In the genomic region with DNA sequence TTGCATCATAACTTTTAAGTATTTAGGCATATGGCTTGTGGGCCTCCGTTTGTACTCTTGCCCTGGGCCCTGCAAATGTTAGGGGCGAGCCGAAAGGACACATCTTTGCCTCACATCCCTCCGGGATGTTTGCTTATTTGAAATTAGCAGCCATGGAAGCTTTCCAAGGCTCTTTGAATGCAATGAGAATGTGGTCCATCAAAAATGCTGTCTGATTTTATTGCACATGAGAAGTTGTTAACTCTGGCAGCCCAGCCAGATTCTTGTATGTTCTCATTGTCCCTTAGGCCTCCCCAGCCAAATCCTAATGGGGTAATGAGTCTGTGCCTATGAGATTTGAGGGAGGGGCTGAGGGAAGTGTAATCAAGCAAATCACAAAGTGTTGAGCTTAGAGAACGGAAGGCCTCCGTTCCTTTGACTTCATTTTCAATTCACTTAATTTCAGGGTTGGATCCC, we compare ENCODE assay signal across 12 cellular contexts.
A peak's percentile ranks its signal among the peaks of the same experiment; 100 is the strongest.
DNase-seq lines count a peak whose midpoint lies in the region; TF ChIP-seq lines count a peak whose summit lies in the region.
"Had no signal": no experiment of that assay in that cellular context is flagged by ENCODE, and none has a peak within 500 bp of the region (broad histone marks: within the 10 kb centered on the region; RNA-seq: fewer than 3 reads in every experiment).

No MANE protein-coding gene starts in this region.

- H3K79me2 ChIP-seq in H9 (ENCODE audit: insufficient read depth, low read length): no peaks in the 10 kb centered on the region

- no peak overlapping the region for H4K5ac ChIP-seq in H9 (ENCODE audit: insufficient read length, low read depth, low read length)

- TF ChIP-seq CTCF in fibroblast of mammary gland (conservative IDR thresholded peaks at IDR 0.05; ENCODE audit: control insufficient read depth, insufficient read depth, low read depth, low read length) (no peak), adrenal gland (IDR thresholded peaks at IDR 0.05) (no peak), H9 (conservative IDR thresholded peaks at IDR 0.05) (no peak)

- no peak overlapping the region for H4K8ac ChIP-seq in H9 (replicated peaks; ENCODE audit: insufficient read length, low read depth, low read length)

- H3K27me3 Mint-ChIP-seq in H9 (ENCODE audit: low read depth): no peaks in the 10 kb centered on the region
- H3K27me3 Mint-ChIP-seq: activated CD4-positive, alpha-beta memory T cell treated with anti-CD3 and anti-CD28 coated beads, Interleukin-2, amount 10 ng/mL, durations not matched to agents 7 days and 5 days had no signal

- H3K9me3 ChIP-seq in adrenal gland (replicated peaks in 1 of 3) (no peaks in the 10 kb centered on the region), H9 (ENCODE audit: control insufficient read depth, low read depth, low read length) (no peaks in the 10 kb centered on the region)

- H3K9ac ChIP-seq in rectal smooth muscle tissue (ENCODE audit: low read length) (no peak overlapping the region), H9 (ENCODE audit: extremely low read depth, insufficient read length, low read length) (no peak overlapping the region)

- H3K27ac Mint-ChIP-seq in H9: no peak overlapping the region
- H3K27ac Mint-ChIP-seq: activated CD4-positive, alpha-beta memory T cell treated with anti-CD3 and anti-CD28 coated beads, Interleukin-2, amount 10 ng/mL, durations not matched to agents 7 days and 5 days; activated naive CD4-positive, alpha-beta T cell treated with anti-CD3 and anti-CD28 coated beads, Interleukin-2, amount 50 U/mL, for 72 hours had no signal

- H2BK12ac ChIP-seq in H9 (ENCODE audit: insufficient read length, low read depth, low read length): no peak overlapping the region

- no peak for TF ChIP-seq POLR2A in adrenal gland (IDR thresholded peaks at IDR 0.05)

- DNase-seq in Daoy (ENCODE audit: low read depth) (peak; percentile 51), NCI-H1436 (lab: John Stamatoyannopoulos, UW) (peak; percentile 56), fibroblast of mammary gland (ENCODE audit: low read depth) (peak; percentile 52), adrenal gland (no peak), H9 (no peak), T-helper 1 cell (no peak), mesenteric fat pad (ENCODE audit: low spot score) (no peak)
- DNase-seq: activated CD4-positive, alpha-beta memory T cell treated with anti-CD3 and anti-CD28 coated beads, Interleukin-2, amount 10 ng/mL, durations not matched to agents 7 days and 5 days; KG1; SW 1271 had no signal

- H3K23me2 ChIP-seq in H9 (ENCODE audit: insufficient read length, low read depth, low read length, poor library complexity, severe bottlenecking): no peaks in the 10 kb centered on the region

- no peaks in the 10 kb centered on the region for H4K20me1 ChIP-seq in H9 (ENCODE audit: control insufficient read depth, insufficient read depth, insufficient read length)

- WGBS in adrenal gland, 4 donors: 69 to 84% (median 80%) methylated on average over 6 of the region's 6 CpGs
- WGBS in H9 (ENCODE audit: extremely low coverage, insufficient read length, low lambda C conversion rate): no CpG with 5 or more reads among the region's 6 CpGs

- peaks cover 0 to 10% (median 6%) of the 10 kb centered on the region in 3 experiments; a peak in 4 of 7 replicates for H3K36me3 Mint-ChIP-seq in H9 (ENCODE audit: insufficient read depth in 1 of 3, low read depth in 3 of 3)

- H3K36me3 ChIP-seq in rectal smooth muscle tissue (ENCODE audit: control insufficient read depth, insufficient read depth, low read length) (no peaks in the 10 kb centered on the region), adrenal gland (replicated peaks in 1 of 2) (no peaks in the 10 kb centered on the region)

- no peak overlapping the region for H3K56ac ChIP-seq in H9 (ENCODE audit: insufficient read length, low read depth, low read length)

- H2AK5ac ChIP-seq in H9 (ENCODE audit: insufficient read length, low read length): no peak overlapping the region

- no peak overlapping the region for H2BK20ac ChIP-seq in H9 (ENCODE audit: low read depth, low read length, poor library complexity, severe bottlenecking)

- H3K4ac ChIP-seq in H9 (ENCODE audit: low read depth, low read length): no peak overlapping the region

- no peak overlapping the region for H2BK120ac ChIP-seq in H9 (ENCODE audit: low read depth, low read length, poor library complexity, severe bottlenecking)

- H3K4me3 ChIP-seq in fibroblast of mammary gland (ENCODE audit: control insufficient read depth, low read depth, low read length) (no peak overlapping the region), rectal smooth muscle tissue (ENCODE audit: low read length) (no peak overlapping the region), adrenal gland (no peak overlapping the region)

- no peak overlapping the region for H3K4me3 Mint-ChIP-seq in H9
- H3K4me3 Mint-ChIP-seq: activated CD4-positive, alpha-beta memory T cell treated with anti-CD3 and anti-CD28 coated beads, Interleukin-2, amount 10 ng/mL, durations not matched to agents 7 days and 5 days had no signal

- H3T11ph ChIP-seq in H9 (ENCODE audit: low read length): no peak overlapping the region

- H2BK5ac ChIP-seq in H9 (ENCODE audit: insufficient read length, low read length): no peak overlapping the region

- H3K27me3 ChIP-seq in rectal smooth muscle tissue (ENCODE audit: control insufficient read depth, insufficient read depth, low read length): no peaks in the 10 kb centered on the region
- H3K27me3 ChIP-seq in adrenal gland: no peaks in the 10 kb centered on the region
- H3K27me3 ChIP-seq in H9 (ENCODE audit: insufficient read depth, low read length): no peaks in the 10 kb centered on the region

- peaks cover 35 to 37% of the 10 kb centered on the region in 2 experiments for H3K4me1 Mint-ChIP-seq in H9
- H3K4me1 Mint-ChIP-seq: activated CD4-positive, alpha-beta memory T cell treated with anti-CD3 and anti-CD28 coated beads, Interleukin-2, amount 10 ng/mL, durations not matched to agents 7 days and 5 days had no signal

- H4K91ac ChIP-seq in H9 (ENCODE audit: insufficient read length, low read depth, low read length): no peak overlapping the region

- H3K4me2 ChIP-seq in H9 (ENCODE audit: insufficient read depth, insufficient read length, low read length): no peak overlapping the region

- no peak overlapping the region for H3K23ac ChIP-seq in H9 (ENCODE audit: insufficient read length, low read depth, low read length)

- no peak overlapping the region for H2AFZ ChIP-seq in H9 (ENCODE audit: low read length)

- H3K4me1 ChIP-seq in rectal smooth muscle tissue (ENCODE audit: control insufficient read depth, insufficient read depth, low read length): peaks cover 16% of the 10 kb centered on the region
- H3K4me1 ChIP-seq in adrenal gland (replicated peaks in 1 of 2): no peaks in the 10 kb centered on the region
- peaks cover 21% of the 10 kb centered on the region for H3K4me1 ChIP-seq in H9 (ENCODE audit: insufficient read depth, low read length)

- H3K27ac ChIP-seq in rectal smooth muscle tissue (ENCODE audit: low read depth, low read length) (peak overlapping the region; percentile 94), adrenal gland (no peak overlapping the region), H9 (ENCODE audit: insufficient read length, low read depth, low read length) (no peak overlapping the region)

- no peak overlapping the region for H2BK15ac ChIP-seq in H9 (ENCODE audit: low read depth, low read length)

- H3K14ac ChIP-seq in H9 (ENCODE audit: insufficient read depth, low read length): no peak overlapping the region

- H3K79me1 ChIP-seq in H9 (ENCODE audit: insufficient read depth, low read depth, low read length, poor library complexity, severe bottlenecking): no peaks in the 10 kb centered on the region

- intact Hi-C loops in adrenal gland (cut with DNase I): no loop called here

- peaks cover 0 to 4% of the 10 kb centered on the region in 2 experiments; a peak in 4 of 5 replicates for H3K9me3 Mint-ChIP-seq in H9

- H3K18ac ChIP-seq in H9 (ENCODE audit: insufficient read length, low read depth, low read length): no peak overlapping the region

Comparison
In these comparisons a context has a peak if more than half of its experiments do, and no peak if none do; other contexts are left out.
1. DNase-seq: peak in Daoy (single experiment), NCI-H1436 (single experiment) and fibroblast of mammary gland (single experiment); none in adrenal gland (0 of 7), H9 (single experiment), T-helper 1 cell (0 of 5) and mesenteric fat pad (single experiment).